ENCODE assay signal across 2 cellular contexts in the genomic region with DNA sequence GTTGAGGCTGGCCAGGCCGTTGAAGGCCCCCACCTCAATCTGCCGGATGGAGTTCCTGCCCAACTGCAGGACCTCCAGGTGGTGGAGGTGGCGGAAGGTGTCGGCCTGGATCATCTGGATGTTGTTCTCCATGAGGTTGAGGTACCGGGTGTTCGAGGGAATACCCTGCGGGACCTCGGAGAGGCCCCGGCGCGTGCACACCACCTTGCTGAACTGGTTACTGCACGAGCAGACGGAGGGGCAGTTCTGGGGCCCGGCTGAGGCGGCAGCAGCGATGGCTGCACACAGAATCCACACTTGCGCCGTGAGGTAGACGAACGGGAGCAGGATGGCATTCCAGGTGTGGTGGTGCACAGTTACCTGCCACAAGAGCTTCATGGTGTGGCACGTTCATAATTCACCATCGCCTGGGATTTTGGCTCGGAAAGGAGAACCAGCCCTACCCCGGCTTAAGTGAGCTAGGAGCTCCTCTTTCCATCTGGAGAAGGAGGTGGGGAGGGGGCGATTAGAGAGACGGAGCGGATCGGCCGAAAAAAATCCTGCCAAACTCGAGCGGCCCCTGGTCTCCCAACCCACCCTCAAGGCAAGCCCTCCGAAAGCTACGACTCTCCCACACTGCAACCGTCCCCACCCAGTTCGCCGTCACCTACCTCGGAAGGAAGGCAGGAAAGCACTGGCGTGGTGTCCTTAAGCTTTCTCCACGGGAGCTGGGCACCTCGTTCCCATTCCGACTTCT.
TF ChIP-seq lines count a peak whose summit lies in the region.

No MANE protein-coding gene starts in this region.

TF ChIP-seq in SK-N-SH, 30 proteins besides CTCF, POLR2A, EP300 and RAD21 (continued from another document):
- TF ChIP-seq TEAD4 (IDR thresholded peaks at IDR 0.05; ENCODE audit: borderline replicate concordance, insufficient read depth) (no peak), FOSL2 (IDR thresholded peaks at IDR 0.05; ENCODE audit: borderline replicate concordance, low read depth) (no peak), MEF2A (IDR thresholded peaks at IDR 0.05; ENCODE audit: borderline replicate concordance, low read depth) (no peak), SMC3 (IDR thresholded peaks at IDR 0.05; ENCODE audit: low read depth, low read length) (no peak), CHD2 (IDR thresholded peaks at IDR 0.05; ENCODE audit: low read length, partially characterized antibody) (no peak), ELF1 (IDR thresholded peaks at IDR 0.05) (no peak), NRF1 (IDR thresholded peaks at IDR 0.05; ENCODE audit: low read depth, low read length) (no peak), SIN3A (IDR thresholded peaks at IDR 0.05; ENCODE audit: borderline replicate concordance, low read depth, low read length) (no peak), RFX5 (IDR thresholded peaks at IDR 0.05; ENCODE audit: low read length) (no peak), TCF12 (IDR thresholded peaks at IDR 0.05) (no peak), EZH2phosphoT487 (IDR thresholded peaks at IDR 0.05; ENCODE audit: borderline replicate concordance, low read depth) (no peak), FOXJ3 (CRISPR knock-in tag; IDR thresholded peaks at IDR 0.05) (no peak)

TF ChIP-seq in SK-N-SH treated with all-trans-retinoic acid at 6 μM for 48 hours, 23 proteins besides CTCF, POLR2A, EP300 and RAD21 (continued from another document):
- TF ChIP-seq ZNF8 (CRISPR knock-in tag; IDR thresholded peaks at IDR 0.05) (no peak), SNAI2 (CRISPR knock-in tag; IDR thresholded peaks at IDR 0.05) (no peak), ZC3H10 (CRISPR knock-in tag; IDR thresholded peaks at IDR 0.05) (no peak)
- TF ChIP-seq, protein P1, sequence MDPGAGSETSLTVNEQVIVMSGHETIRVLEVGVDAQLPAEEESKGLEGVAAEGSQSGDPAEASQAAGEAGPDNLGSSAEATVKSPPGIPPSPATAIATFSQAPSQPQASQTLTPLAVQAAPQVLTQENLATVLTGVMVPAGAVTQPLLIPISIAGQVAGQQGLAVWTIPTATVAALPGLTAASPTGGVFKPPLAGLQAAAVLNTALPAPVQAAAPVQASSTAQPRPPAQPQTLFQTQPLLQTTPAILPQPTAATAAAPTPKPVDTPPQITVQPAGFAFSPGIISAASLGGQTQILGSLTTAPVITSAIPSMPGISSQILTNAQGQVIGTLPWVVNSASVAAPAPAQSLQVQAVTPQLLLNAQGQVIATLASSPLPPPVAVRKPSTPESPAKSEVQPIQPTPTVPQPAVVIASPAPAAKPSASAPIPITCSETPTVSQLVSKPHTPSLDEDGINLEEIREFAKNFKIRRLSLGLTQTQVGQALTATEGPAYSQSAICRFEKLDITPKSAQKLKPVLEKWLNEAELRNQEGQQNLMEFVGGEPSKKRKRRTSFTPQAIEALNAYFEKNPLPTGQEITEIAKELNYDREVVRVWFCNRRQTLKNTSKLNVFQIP (CRISPR knock-in tag; IDR thresholded peaks at IDR 0.05; ENCODE audit: borderline replicate concordance, low read depth): no peak
- TF ChIP-seq, protein P2, sequence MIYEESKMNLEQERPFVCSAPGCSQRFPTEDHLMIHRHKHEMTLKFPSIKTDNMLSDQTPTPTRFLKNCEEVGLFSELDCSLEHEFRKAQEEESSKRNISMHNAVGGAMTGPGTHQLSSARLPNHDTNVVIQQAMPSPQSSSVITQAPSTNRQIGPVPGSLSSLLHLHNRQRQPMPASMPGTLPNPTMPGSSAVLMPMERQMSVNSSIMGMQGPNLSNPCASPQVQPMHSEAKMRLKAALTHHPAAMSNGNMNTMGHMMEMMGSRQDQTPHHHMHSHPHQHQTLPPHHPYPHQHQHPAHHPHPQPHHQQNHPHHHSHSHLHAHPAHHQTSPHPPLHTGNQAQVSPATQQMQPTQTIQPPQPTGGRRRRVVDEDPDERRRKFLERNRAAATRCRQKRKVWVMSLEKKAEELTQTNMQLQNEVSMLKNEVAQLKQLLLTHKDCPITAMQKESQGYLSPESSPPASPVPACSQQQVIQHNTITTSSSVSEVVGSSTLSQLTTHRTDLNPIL (CRISPR knock-in tag; IDR thresholded peaks at IDR 0.05; ENCODE audit: low read depth): no peak
